In the genomic region with DNA sequence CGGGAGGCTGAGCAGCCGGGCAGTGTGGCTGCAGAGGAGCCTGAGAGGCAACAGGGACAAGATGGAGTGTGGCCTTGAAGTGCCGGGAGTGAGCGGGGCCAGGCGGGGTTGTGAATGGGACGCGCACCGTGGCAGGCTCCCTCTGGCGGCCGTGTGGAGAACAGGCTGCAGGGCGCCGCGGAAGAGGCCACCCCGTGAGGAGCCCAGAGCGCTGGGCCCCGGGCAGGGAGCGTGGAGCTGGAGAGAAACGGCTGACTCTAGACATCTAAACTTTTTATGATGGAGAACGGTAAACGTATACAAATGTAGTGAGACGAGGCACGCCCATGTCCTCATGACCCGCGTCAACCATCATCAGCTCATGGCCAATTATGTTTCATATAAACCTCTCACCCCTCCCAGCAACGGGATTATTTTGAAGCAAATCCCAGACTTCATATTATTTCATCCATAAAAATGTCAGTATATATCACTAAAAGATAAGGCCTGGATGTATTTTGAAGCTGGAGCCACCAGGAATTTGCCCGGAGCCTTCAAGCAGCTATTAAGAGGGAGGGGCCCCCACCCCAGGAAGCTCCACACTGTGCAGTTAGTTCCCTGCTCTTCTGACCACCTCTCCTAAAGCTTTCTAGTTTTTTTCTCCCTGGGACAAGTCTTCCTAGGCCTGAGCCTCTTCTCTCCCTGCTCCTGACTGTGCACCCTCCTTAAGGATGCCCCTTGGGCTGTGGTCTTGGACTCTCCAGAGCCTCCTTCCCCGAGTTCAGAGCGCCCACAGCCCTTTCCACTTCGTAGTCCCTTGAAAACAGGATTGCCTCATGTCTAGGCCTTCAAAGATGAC, we compare ENCODE assay signal across 8 cellular contexts.
DNase-seq lines count a peak whose midpoint lies in the region; ATAC-seq and TF ChIP-seq lines count a peak whose summit lies in the region.

No MANE protein-coding gene starts in this region.

- ATAC-seq in HG03039 (IDR thresholded peaks at IDR 0.05; ENCODE audit: unreplicated experiment) (peak; percentile 48), memory B cell (ENCODE audit: low read depth) (peak; percentile 98), GM19324 (IDR thresholded peaks at IDR 0.05; ENCODE audit: low FRiP score, unreplicated experiment) (no peak)

- peak overlapping the region in 10 of 59 donors; percentile 4 to 28 (median 21) for H3K4me3 ChIP-seq in dorsolateral prefrontal cortex

- peak overlapping the region; percentile 72 for H3K4me3 Mint-ChIP-seq in memory B cell

- H3K27me3 ChIP-seq in dorsolateral prefrontal cortex = no peaks in the 10 kb centered on the region

- no peak overlapping the region for H3K27ac ChIP-seq in dorsolateral prefrontal cortex

- H3K9me3 Mint-ChIP-seq in memory B cell = no peaks in the 10 kb centered on the region

- peak; percentile 53 to 93 (median 86) for TF ChIP-seq CTCF in dorsolateral prefrontal cortex (IDR thresholded peaks at IDR 0.05 in 54 of 56, conservative IDR thresholded peaks at IDR 0.05 in 2 of 56; ENCODE audit: low read depth in 1 of 56, partially characterized antibody in 56 of 56)

- peaks cover 2% of the 10 kb centered on the region for H3K27me3 Mint-ChIP-seq in memory B cell

- H3K36me3 Mint-ChIP-seq in memory B cell = no peaks in the 10 kb centered on the region

- H3K4me1 Mint-ChIP-seq in memory B cell = peaks cover 9% of the 10 kb centered on the region

- intact Hi-C loops in dorsolateral prefrontal cortex (cut with DNase I) = loop anchor here in 1 of 2 donors (2.0 kb wide), 1 partner anchor 249 kb away; no protein-coding TSS in a partner anchor

- DNase-seq in ELR (ENCODE audit: low read depth) (peak; percentile 84), NCI-H748 (lab: John Stamatoyannopoulos, UW; ENCODE audit: unreplicated experiment) (peak; percentile 75), dorsolateral prefrontal cortex (peak in 8 of 10 donors; percentile 40 to 72 (median 49)), memory B cell (ENCODE audit: low spot score in 2 of 2) (peak; percentile 61 to 80)
- peak; percentile 61 to 62 for DNase-seq in activated CD4-positive, alpha-beta T cell treated with anti-CD3 and anti-CD28 coated beads, Interleukin-2, amount 50 U/mL, for 4 hours
- peak; percentile 64 to 69 (median 67) for DNase-seq in stimulated activated CD4-positive, alpha-beta T cell treated with anti-CD3 and anti-CD28 coated beads, TNF-alpha, amount 100 ng/mL, for 48 hours (ENCODE audit: low read depth in 3 of 3)

- no peak overlapping the region for H3K27ac Mint-ChIP-seq in memory B cell
